Comparison of ENCODE assay signal across 29 cellular contexts in the genomic region with DNA sequence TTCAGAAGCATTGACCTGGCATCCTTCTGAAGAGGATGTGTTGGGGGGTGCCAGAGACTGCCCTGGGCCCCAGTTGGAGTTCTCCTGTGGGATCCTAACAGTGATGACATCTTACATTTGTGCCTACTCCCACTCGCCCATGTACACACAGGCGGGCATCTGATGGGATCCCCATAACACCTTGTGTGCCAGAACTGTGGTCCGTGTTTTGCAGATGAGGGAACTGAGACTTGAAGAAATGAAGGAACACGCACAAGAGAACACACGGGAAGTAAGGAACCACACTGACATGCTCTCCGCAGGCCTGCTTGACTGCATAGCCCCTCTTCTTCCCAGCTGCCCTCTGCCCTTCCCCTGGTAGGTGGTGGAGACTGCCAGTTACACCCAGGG.
"Had no signal": no experiment of that assay in that cellular context is flagged by ENCODE, and none has a peak within 500 bp of the region (broad histone marks: within the 10 kb centered on the region; RNA-seq: fewer than 3 reads in every experiment).

No MANE protein-coding gene starts in this region.

- H3K4me3 ChIP-seq: pancreas, psoas muscle, right lobe of liver, sigmoid colon, stomach, thoracic aorta, thyroid gland, tibial nerve, upper lobe of left lung, vagina had no signal

- H3K9me3 ChIP-seq: neutrophil, pancreas, psoas muscle, right lobe of liver, sigmoid colon, stomach, thoracic aorta, thyroid gland, upper lobe of left lung, vagina had no signal

- H3K4me1 Mint-ChIP-seq: naive thymus-derived CD4-positive, alpha-beta T cell; natural killer cell; nephron; stimulated activated effector memory CD8-positive, alpha-beta T cell treated with anti-CD3 and anti-CD28 coated beads, Interleukin-12 subunit alpha, Interleukin-12 subunit beta, amount 100 ng/mL, for 72 hours; stimulated activated naive B cell treated with anti-CD40 and anti-IgM and Interleukin-4, amounts not matched to agents 10 μg/mL and 1 μg/mL and 100 μg/mL, for 72 hours had no signal

- H3K4me3 Mint-ChIP-seq: naive thymus-derived CD4-positive, alpha-beta T cell; natural killer cell; nephron; neural crest cell; stimulated activated effector memory CD8-positive, alpha-beta T cell treated with anti-CD3 and anti-CD28 coated beads, Interleukin-12 subunit alpha, Interleukin-12 subunit beta, amount 100 ng/mL, for 72 hours; stimulated activated naive B cell treated with anti-CD40 and anti-IgM and Interleukin-4, amounts not matched to agents 10 μg/mL and 1 μg/mL and 100 μg/mL, for 72 hours; stimulated activated naive CD8-positive, alpha-beta T cell treated with anti-CD3 and anti-CD28 coated beads, Interleukin-15, Interleukin-2, amounts not matched to agents 100 ng/mL and 50 ng/mL, for 24 hours had no signal

- ATAC-seq: naive thymus-derived CD4-positive, alpha-beta T cell; natural killer cell; pancreas; psoas muscle; right cardiac atrium; right lobe of liver; stimulated activated effector memory CD8-positive, alpha-beta T cell treated with anti-CD3 and anti-CD28 coated beads, Interleukin-12 subunit alpha, Interleukin-12 subunit beta, amount 100 ng/mL, for 72 hours; stimulated activated naive B cell treated with anti-CD40 and anti-IgM and Interleukin-4, amounts not matched to agents 10 μg/mL and 1 μg/mL and 100 μg/mL, for 72 hours had no signal

- H3K27me3 ChIP-seq: neutrophil, pancreas, right lobe of liver, sigmoid colon, stomach, thyroid gland, tibial nerve, upper lobe of left lung, vagina had no signal

- H3K27me3 Mint-ChIP-seq: stimulated activated naive B cell treated with anti-CD40 and anti-IgM and Interleukin-4, amounts not matched to agents 10 μg/mL and 1 μg/mL and 100 μg/mL, for 72 hours; stimulated activated naive CD8-positive, alpha-beta T cell treated with anti-CD3 and anti-CD28 coated beads, Interleukin-15, Interleukin-2, amounts not matched to agents 100 ng/mL and 50 ng/mL, for 24 hours had no signal

- H3K27ac ChIP-seq: neutrophil, pancreas, psoas muscle, right lobe of liver, sigmoid colon, thoracic aorta, thyroid gland, tibial nerve, upper lobe of left lung, vagina had no signal

- FAIRE-seq: pancreas, small intestine, urothelium cell line had no signal

- DNase-seq: naive thymus-derived CD4-positive, alpha-beta T cell; natural killer cell; nucleus accumbens; pancreas; psoas muscle; right cardiac atrium; right lobe of liver; sigmoid colon; small intestine; stimulated activated CD4-positive, alpha-beta T cell treated with anti-CD3 and anti-CD28 coated beads, Interleukin-15, amount 100 ng/mL, for 24 hours; stimulated activated CD4-positive, alpha-beta T cell treated with anti-CD3 and anti-CD28 coated beads, Interleukin-2, amount 100 ng/mL, for 24 hours; stimulated activated CD4-positive, alpha-beta T cell treated with anti-CD3 and anti-CD28 coated beads, Interleukin-2, amount 100 ng/mL, for 48 hours; stimulated activated CD4-positive, alpha-beta T cell treated with anti-CD3 and anti-CD28 coated beads, Interleukin-4, amount 100 ng/mL, for 24 hours; stimulated activated naive B cell treated with anti-CD40 and anti-IgM and Interleukin-4, amounts not matched to agents 10 μg/mL and 1 μg/mL and 100 μg/mL, for 72 hours; stimulated activated naive CD4-positive, alpha-beta T cell treated with Interleukin-2 at 50 U/mL for 16 hours; stomach; thyroid gland; trophoblast cell; upper lobe of left lung had no signal

- H3K27ac Mint-ChIP-seq: naive thymus-derived CD4-positive, alpha-beta T cell; natural killer cell; nephron; progenitor cell of endocrine pancreas; stimulated activated effector memory CD8-positive, alpha-beta T cell treated with anti-CD3 and anti-CD28 coated beads, Interleukin-12 subunit alpha, Interleukin-12 subunit beta, amount 100 ng/mL, for 72 hours; stimulated activated naive B cell treated with anti-CD40 and anti-IgM and Interleukin-4, amounts not matched to agents 10 μg/mL and 1 μg/mL and 100 μg/mL, for 72 hours; stimulated activated naive CD8-positive, alpha-beta T cell treated with anti-CD3 and anti-CD28 coated beads, Interleukin-15, Interleukin-2, amounts not matched to agents 100 ng/mL and 50 ng/mL, for 24 hours had no signal

- H3K4me1 ChIP-seq: pancreas, psoas muscle, right lobe of liver, sigmoid colon, thyroid gland, tibial nerve, upper lobe of left lung, vagina had no signal

- H3K36me3 Mint-ChIP-seq: naive thymus-derived CD4-positive, alpha-beta T cell; natural killer cell; stimulated activated effector memory CD8-positive, alpha-beta T cell treated with anti-CD3 and anti-CD28 coated beads, Interleukin-12 subunit alpha, Interleukin-12 subunit beta, amount 100 ng/mL, for 72 hours; stimulated activated naive B cell treated with anti-CD40 and anti-IgM and Interleukin-4, amounts not matched to agents 10 μg/mL and 1 μg/mL and 100 μg/mL, for 72 hours had no signal

- H3K36me3 ChIP-seq: neutrophil, pancreas, right lobe of liver, sigmoid colon, stomach, thoracic aorta, thyroid gland, tibial nerve, upper lobe of left lung, vagina had no signal

- H3K9me3 Mint-ChIP-seq: naive thymus-derived CD4-positive, alpha-beta T cell; natural killer cell; neural crest cell; stimulated activated effector memory CD8-positive, alpha-beta T cell treated with anti-CD3 and anti-CD28 coated beads, Interleukin-12 subunit alpha, Interleukin-12 subunit beta, amount 100 ng/mL, for 72 hours; stimulated activated naive B cell treated with anti-CD40 and anti-IgM and Interleukin-4, amounts not matched to agents 10 μg/mL and 1 μg/mL and 100 μg/mL, for 72 hours; stimulated activated naive CD8-positive, alpha-beta T cell treated with anti-CD3 and anti-CD28 coated beads, Interleukin-15, Interleukin-2, amounts not matched to agents 100 ng/mL and 50 ng/mL, for 24 hours had no signal
